ENCODE assay signal across 14 cellular contexts in the genomic region with DNA sequence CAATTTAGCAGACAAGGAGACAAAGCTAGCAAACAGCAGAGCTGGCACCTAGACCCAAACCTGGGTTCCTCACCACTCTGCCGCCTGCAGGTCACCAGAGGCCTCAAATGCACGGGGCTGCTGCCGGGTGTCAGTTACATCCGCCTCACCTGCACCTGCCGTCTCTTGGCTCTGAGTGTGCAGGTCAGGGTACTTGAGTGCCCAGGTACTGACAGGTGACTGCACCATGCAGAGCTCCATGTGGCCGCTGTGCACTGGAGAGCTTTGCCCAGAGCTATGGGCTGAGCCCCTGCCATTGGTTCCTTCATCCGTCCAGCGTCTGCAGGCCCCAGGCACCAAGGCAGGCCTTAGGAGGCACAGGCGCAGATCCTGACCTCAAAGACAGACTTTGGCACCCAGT. TPM values are rescaled to one million over a fixed set of nuclear protein-coding genes. Genes with fewer than 3 reads are reported as not detected.
DNase-seq lines count a peak whose midpoint lies in the region; ATAC-seq and TF ChIP-seq lines count a peak whose summit lies in the region.
"Had no signal": no experiment of that assay in that cellular context is flagged by ENCODE, and none has a peak within 500 bp of the region (broad histone marks: within the 10 kb centered on the region; RNA-seq: fewer than 3 reads in every experiment).

No MANE protein-coding gene starts in this region.

- WGBS in neuronal stem cell (ENCODE audit: extremely low coverage in 2 of 2, insufficient read length in 2 of 2, insufficient replicate concordance in 1 of 2), 2 donors: no CpG with 5 or more reads among the region's 9 CpGs

- peak overlapping the region; percentile 78 for H2AK5ac ChIP-seq in neuronal stem cell (ENCODE audit: low read depth, low read length)

- POLR2A ChIA-PET in Panc1 (lab: Charles Lee): interaction anchor here (0.8 kb wide), 1 partner anchor 31 kb away, joined by 3 read pairs; no protein-coding TSS in a partner anchor

- CTCF ChIA-PET in Panc1 (lab: Charles Lee): no interaction called here

- no peak overlapping the region for H4K91ac ChIP-seq in neuronal stem cell (ENCODE audit: low read depth, low read length, poor library complexity)

- no peak overlapping the region for H3K14ac ChIP-seq in neuronal stem cell (ENCODE audit: low read length)

- H3K27ac ChIP-seq in Panc1 (ENCODE audit: low read length) (peak overlapping the region; percentile 77), neuronal stem cell (replicated peaks; ENCODE audit: low read length) (no peak overlapping the region)
- H3K27ac ChIP-seq: BLaER1 treated with 17β-estradiol and CSF1 and Interleukin-3, amounts not matched to agents 10 nM and 100 nM; epithelial cell of prostate; PC-9; right atrium auricular region; VCaP had no signal

- no peaks in the 10 kb centered on the region for H3K79me1 ChIP-seq in neuronal stem cell (ENCODE audit: low read depth, low read length)

- H3K4ac ChIP-seq in neuronal stem cell (ENCODE audit: low read length): no peak overlapping the region

- DNase-seq in DMS79 (lab: John Stamatoyannopoulos, UW): peak; percentile 68
- DNase-seq in NCI-H1417 (lab: John Stamatoyannopoulos, UW): peak; percentile 23 to 86 (median 59)
- no peak for DNase-seq in Panc1 (ENCODE audit: low read depth, low spot score)
- DNase-seq in neuronal stem cell (ENCODE audit: low spot score): no peak
- no peak for DNase-seq in middle frontal gyrus (ENCODE audit: extremely low spot score, low spot score)
- no peak for DNase-seq in putamen (ENCODE audit: low spot score)
- DNase-seq: cortex of kidney, NCI-H446 treated with DMSO at 0.1 percent for 48 hours, PC-9 had no signal

- in situ Hi-C loops in Panc1 (cut with HindIII; ENCODE audit: low pct_unique_long_range_greater_than_20kb, low sequenced_read_pairs): no loop called here

- peak overlapping the region; percentile 80 for H2BK12ac ChIP-seq in neuronal stem cell (ENCODE audit: low read length)

- no peak overlapping the region for H2AFZ ChIP-seq in neuronal stem cell (ENCODE audit: low read length)
- H2AFZ ChIP-seq: PC-9 had no signal

- no peaks in the 10 kb centered on the region for H3K27me3 ChIP-seq in Panc1 (ENCODE audit: control insufficient read depth, insufficient read depth, low read length)
- no peaks in the 10 kb centered on the region for H3K27me3 ChIP-seq in neuronal stem cell (ENCODE audit: control insufficient read depth in 3 of 3, insufficient read depth in 3 of 3, low read depth in 1 of 3, low read length in 3 of 3)
- H3K27me3 ChIP-seq: right atrium auricular region had no signal

- H3K18ac ChIP-seq in neuronal stem cell (ENCODE audit: low read length): peak overlapping the region; percentile 45

- H3K4me1 ChIP-seq in Panc1 (ENCODE audit: control insufficient read depth, insufficient read depth, low read length) (peaks cover 64% of the 10 kb centered on the region), neuronal stem cell (ENCODE audit: control insufficient read depth in 2 of 2, insufficient read depth in 1 of 2, low read depth in 1 of 2, low read length in 2 of 2) (peaks cover 14 to 24% of the 10 kb centered on the region in 2 donors)
- H3K4me1 ChIP-seq: right atrium auricular region had no signal

- H3K9ac ChIP-seq in neuronal stem cell (ENCODE audit: low read depth, low read length, poor library complexity): no peak overlapping the region
- H3K9ac ChIP-seq: BLaER1 treated with 17β-estradiol and CSF1 and Interleukin-3, amounts not matched to agents 10 nM and 100 nM had no signal

- H3K9me3 ChIP-seq in Panc1 (ENCODE audit: control insufficient read depth, insufficient read depth, low read depth, low read length) (no peaks in the 10 kb centered on the region), neuronal stem cell (replicated peaks in 1 of 2; ENCODE audit: control insufficient read depth in 2 of 2, insufficient read depth in 1 of 2, low read depth in 1 of 2, low read length in 2 of 2) (no peaks in the 10 kb centered on the region)
- H3K9me3 ChIP-seq: BLaER1 treated with 17β-estradiol and CSF1 and Interleukin-3, amounts not matched to agents 10 nM and 100 nM; right atrium auricular region had no signal

- H4K8ac ChIP-seq in neuronal stem cell (ENCODE audit: low read depth, low read length): no peak overlapping the region

- TF ChIP-seq CTCF in Panc1 (IDR thresholded peaks at IDR 0.05): no peak

- H3K4me2 ChIP-seq in neuronal stem cell (ENCODE audit: insufficient read depth, low read length, poor library complexity, severe bottlenecking): no peak overlapping the region
- H3K4me2 ChIP-seq: BLaER1 treated with 17β-estradiol and CSF1 and Interleukin-3, amounts not matched to agents 10 nM and 100 nM; PC-9 had no signal

- peak overlapping the region; percentile 74 for H2BK120ac ChIP-seq in neuronal stem cell (ENCODE audit: low read depth, low read length)

- H3K36me3 ChIP-seq in Panc1 (ENCODE audit: control insufficient read depth, insufficient read depth, low read length): no peaks in the 10 kb centered on the region
- H3K36me3 ChIP-seq in neuronal stem cell (replicated peaks in 1 of 2; ENCODE audit: control insufficient read depth in 2 of 2, insufficient read depth in 2 of 2, low read length in 2 of 2): no peaks in the 10 kb centered on the region
- H3K36me3 ChIP-seq: BLaER1 treated with 17β-estradiol and CSF1 and Interleukin-3, amounts not matched to agents 10 nM and 100 nM; right atrium auricular region had no signal

- peak overlapping the region; percentile 67 for H2BK5ac ChIP-seq in neuronal stem cell (ENCODE audit: low read length)

- no TSS peak for BruUV-seq in Panc1 (replicated peaks; lab: Mats Ljungman, UMichigan)

- intact Hi-C loops in Panc1 (cut with micrococcal nuclease; ENCODE audit: unreplicated experiment): no loop called here

- H3K23ac ChIP-seq in neuronal stem cell (ENCODE audit: low read depth, low read length, poor library complexity): peak overlapping the region; percentile 83

- ATAC-seq in Panc1 (no peak), GM18873 (IDR thresholded peaks at IDR 0.05; ENCODE audit: low FRiP score, unreplicated experiment) (no peak)

- no peak overlapping the region for H3K4me3 ChIP-seq in Panc1 (ENCODE audit: low read depth in 2 of 2, low read length in 2 of 2)
- no peak overlapping the region for H3K4me3 ChIP-seq in neuronal stem cell (ENCODE audit: low read length in 2 of 2)
- H3K4me3 ChIP-seq: BLaER1 treated with 17β-estradiol and CSF1 and Interleukin-3, amounts not matched to agents 10 nM and 100 nM; PC-9; right atrium auricular region had no signal

- H2BK15ac ChIP-seq in neuronal stem cell (ENCODE audit: low read length): peak overlapping the region; percentile 98

RNA-seq across cellular contexts. Expression of a gene that starts 35.0 kb away (rescaled TPM):
- total RNA-seq in Panc1 (2021; ENCODE audit: unreplicated experiment): 78.0 TPM
- 109 TPM for polyA plus RNA-seq in Panc1 (2012; ENCODE audit: insufficient read length)
- 2.6 TPM for polyA plus RNA-seq in neuronal stem cell (2013, experiment 1 of 2)
- 2.8 TPM for polyA plus RNA-seq in neuronal stem cell (2013, experiment 2 of 2)

RNA-seq across cellular contexts. Expression of a gene that starts 57.3 kb away (rescaled TPM):
- 14.5 TPM for total RNA-seq in Panc1 (2021; ENCODE audit: unreplicated experiment)
- 11.6 TPM for polyA plus RNA-seq in Panc1 (2012; ENCODE audit: insufficient read length)
- 9.3 TPM for polyA plus RNA-seq in neuronal stem cell (2013, experiment 1 of 2)
- polyA plus RNA-seq in neuronal stem cell (2013, experiment 2 of 2): 9.2 TPM

Comparison
In these comparisons a context has a peak if more than half of its experiments do, and no peak if none do; other contexts are left out.
1. DNase-seq: peak in DMS79 (single experiment) and NCI-H1417 (3 of 3); none in Panc1 (single experiment), neuronal stem cell (single experiment), middle frontal gyrus (single experiment) and putamen (single experiment).